In genomic region chr17:31877911-31878702, GRCh38 we compare ENCODE assay signal across 10 cellular contexts. TPM values are rescaled to one million over a fixed set of nuclear protein-coding genes. Genes with fewer than 3 reads are reported as not detected.
A peak's percentile ranks its signal among the peaks of the same experiment; 100 is the strongest.
DNase-seq lines count a peak whose midpoint lies in the region; ATAC-seq and TF ChIP-seq lines count a peak whose summit lies in the region.
"Had no signal": no experiment of that assay in that cellular context is flagged by ENCODE, and none has a peak within 500 bp of the region (broad histone marks: within the 10 kb centered on the region; RNA-seq: fewer than 3 reads in every experiment).

No MANE protein-coding gene starts in this region.

- no peaks in the 10 kb centered on the region for H3K9me1 ChIP-seq in IMR-90 (ENCODE audit: insufficient read depth, low read length)

- WGBS in IMR-90 (ENCODE audit: extremely low coverage in 2 of 2, insufficient read length in 1 of 2), 2 experiments: 100% methylated on average over 1 of the region's 9 CpGs; no CpG with 5 or more reads in 1 of the 2 experiments

- DNase-seq in IMR-90: peak; percentile 49
- peak; percentile 65 for DNase-seq in activated CD8-positive, alpha-beta memory T cell treated with anti-CD3 and anti-CD28 coated beads, Interleukin-2, amount 10 ng/mL, durations not matched to agents 7 days and 5 days
- peak; percentile 69 to 88 for DNase-seq in dermis microvascular lymphatic vessel endothelial cell (ENCODE audit: low read depth in 2 of 2)
- peak; percentile 51 for DNase-seq in stimulated activated CD4-positive, alpha-beta T cell treated with anti-CD3 and anti-CD28 coated beads, Interleukin-1b, Interleukin-23, amount 100 ng/mL, for 48 hours
- no peak for DNase-seq in amniotic stem cell (lab: John Stamatoyannopoulos, UW)
- DNase-seq in NCI-H446 (lab: John Stamatoyannopoulos, UW): no peak
- DNase-seq: OCI-M1 had no signal

- ATAC-seq in IMR-90 (ENCODE audit: low read depth): peak; percentile 59
- ATAC-seq in activated CD8-positive, alpha-beta memory T cell treated with anti-CD3 and anti-CD28 coated beads, Interleukin-2, amount 10 ng/mL, durations not matched to agents 7 days and 5 days: peak; percentile 84
- no peak for ATAC-seq in HG03139 (IDR thresholded peaks at IDR 0.05; ENCODE audit: unreplicated experiment)
- no peak for ATAC-seq in HG03378 (IDR thresholded peaks at IDR 0.05; ENCODE audit: unreplicated experiment)
- ATAC-seq: gastroesophageal sphincter had no signal

- TF ChIP-seq CTCF in IMR-90 (conservative IDR thresholded peaks at IDR 0.05; ENCODE audit: low read depth, low read length): no peak

- H4K8ac ChIP-seq in IMR-90 (ENCODE audit: low read depth in 2 of 2, low read length in 2 of 2): no peak overlapping the region

- CTCF ChIA-PET in IMR-90 (lab: Yijun Ruan, JAX): no interaction called here
- CTCF ChIA-PET in activated CD8-positive, alpha-beta memory T cell treated with anti-CD3 and anti-CD28 coated beads, Interleukin-2, amount 10 ng/mL, durations not matched to agents 7 days and 5 days (lab: Charles Lee): interaction anchor here (0.5 to 1.2 kb wide), 2 partner anchors 16 to 71 kb away, joined by 3 read pairs; no protein-coding TSS in a partner anchor

- H4K5ac ChIP-seq in IMR-90 (ENCODE audit: low read depth, low read length): no peak overlapping the region

- H3K4me1 ChIP-seq in IMR-90 (ENCODE audit: control insufficient read depth, insufficient read depth, low read length): no peaks in the 10 kb centered on the region

- no peak overlapping the region for H2BK20ac ChIP-seq in IMR-90 (ENCODE audit: low read depth, low read length)

- no peaks in the 10 kb centered on the region for H3K27me3 ChIP-seq in IMR-90 (ENCODE audit: control insufficient read depth, insufficient read depth, low read length)
- H3K27me3 ChIP-seq: gastroesophageal sphincter had no signal

- no peak overlapping the region for H3K27ac ChIP-seq in IMR-90 (ENCODE audit: insufficient read depth, low read length)

- H2AK5ac ChIP-seq in IMR-90 (ENCODE audit: low read depth, low read length): no peak overlapping the region

- H3K4me3 ChIP-seq in IMR-90 (ENCODE audit: insufficient read depth, low read depth, low read length): no peak overlapping the region
- H3K4me3 ChIP-seq: gastroesophageal sphincter had no signal

- H3K36me3 Mint-ChIP-seq in activated CD8-positive, alpha-beta memory T cell treated with anti-CD3 and anti-CD28 coated beads, Interleukin-2, amount 10 ng/mL, durations not matched to agents 7 days and 5 days: peaks cover 51% of the 10 kb centered on the region

- no peaks in the 10 kb centered on the region for H3K27me3 Mint-ChIP-seq in activated CD8-positive, alpha-beta memory T cell treated with anti-CD3 and anti-CD28 coated beads, Interleukin-2, amount 10 ng/mL, durations not matched to agents 7 days and 5 days

- TF ChIP-seq RAD21 in IMR-90 (IDR thresholded peaks at IDR 0.05; ENCODE audit: low read length): no peak

- no peaks in the 10 kb centered on the region for H4K20me1 ChIP-seq in IMR-90 (ENCODE audit: insufficient read depth, low read length)

- H3K23ac ChIP-seq in IMR-90 (ENCODE audit: low read depth, low read length): no peak overlapping the region

- no peak overlapping the region for H3K18ac ChIP-seq in IMR-90 (ENCODE audit: low read depth, low read length)

- H2BK5ac ChIP-seq in IMR-90 (ENCODE audit: low read depth, low read length, poor library complexity, severe bottlenecking): no peak overlapping the region

- no peak overlapping the region for H4K91ac ChIP-seq in IMR-90 (ENCODE audit: insufficient read depth, low read depth, low read length)

- no peak overlapping the region for H2BK120ac ChIP-seq in IMR-90 (ENCODE audit: low read depth, low read length)

- H3K9ac ChIP-seq in IMR-90 (ENCODE audit: low read depth, low read length): no peak overlapping the region

- H3K4me1 Mint-ChIP-seq in activated CD8-positive, alpha-beta memory T cell treated with anti-CD3 and anti-CD28 coated beads, Interleukin-2, amount 10 ng/mL, durations not matched to agents 7 days and 5 days: peaks cover 23% of the 10 kb centered on the region

- H3K14ac ChIP-seq in IMR-90 (replicated peaks; ENCODE audit: low read depth, low read length): no peak overlapping the region

- H3K4ac ChIP-seq in IMR-90 (ENCODE audit: low read depth, low read length): no peak overlapping the region

- dilution Hi-C loops in IMR-90 (cut with HindIII; ENCODE audit: low sequenced_read_pairs, unreplicated experiment): no loop called here

- peak overlapping the region; percentile 86 for H3K27ac Mint-ChIP-seq in activated CD8-positive, alpha-beta memory T cell treated with anti-CD3 and anti-CD28 coated beads, Interleukin-2, amount 10 ng/mL, durations not matched to agents 7 days and 5 days

- in situ Hi-C loops in IMR-90 (cut with MboI; ENCODE audit: low sequenced_read_pairs): no loop called here

- H3K4me2 ChIP-seq in IMR-90 (ENCODE audit: low read depth, low read length): no peak overlapping the region

- H3K9me3 Mint-ChIP-seq in activated CD8-positive, alpha-beta memory T cell treated with anti-CD3 and anti-CD28 coated beads, Interleukin-2, amount 10 ng/mL, durations not matched to agents 7 days and 5 days (ENCODE audit: low read depth): no peaks in the 10 kb centered on the region

- peak overlapping the region; percentile 29 for H3K4me3 Mint-ChIP-seq in activated CD8-positive, alpha-beta memory T cell treated with anti-CD3 and anti-CD28 coated beads, Interleukin-2, amount 10 ng/mL, durations not matched to agents 7 days and 5 days

- peaks cover 58% of the 10 kb centered on the region for H3K36me3 ChIP-seq in IMR-90 (ENCODE audit: control insufficient read depth, insufficient read depth, low read length)

- H3K9me3 ChIP-seq in IMR-90 (ENCODE audit: control insufficient read depth, insufficient read depth, low read length): no peaks in the 10 kb centered on the region
- H3K9me3 ChIP-seq: gastroesophageal sphincter had no signal

- H3K79me1 ChIP-seq in IMR-90 (ENCODE audit: low read depth in 1 of 2, low read length in 2 of 2): no peaks in the 10 kb centered on the region

- H2BK15ac ChIP-seq in IMR-90 (ENCODE audit: low read depth, low read length): no peak overlapping the region

- no peak for TF ChIP-seq POLR2A in IMR-90 (IDR thresholded peaks at IDR 0.05; ENCODE audit: low read depth, low read length)

- intact Hi-C loops in IMR-90 (cut with micrococcal nuclease): no loop called here

- H2AK9ac ChIP-seq in IMR-90 (replicated peaks; ENCODE audit: low read depth, low read length, poor library complexity): no peak overlapping the region

- no TSS peak for BruUV-seq in IMR-90 (replicated peaks; lab: Mats Ljungman, UMichigan)

- POLR2A ChIA-PET in IMR-90 (lab: Charles Lee; ENCODE audit: unreplicated experiment): no interaction called here

- no peak overlapping the region for H2AFZ ChIP-seq in IMR-90 (replicated peaks; ENCODE audit: low read length, poor library complexity)

- H3K56ac ChIP-seq in IMR-90 (ENCODE audit: extremely low read depth, insufficient read depth, low read length): no peak overlapping the region

TF ChIP-seq in IMR-90, 13 proteins besides CTCF, POLR2A, EP300 and RAD21:
- no peak for TF ChIP-seq BHLHE40 (IDR thresholded peaks at IDR 0.05; ENCODE audit: low read depth, low read length)
- TF ChIP-seq FOS (IDR thresholded peaks at IDR 0.05; ENCODE audit: low read depth, low read length): no peak
- TF ChIP-seq MXI1 (IDR thresholded peaks at IDR 0.05; ENCODE audit: borderline replicate concordance, low read depth, low read length): no peak
- no peak for TF ChIP-seq ELK1 (IDR thresholded peaks at IDR 0.05; ENCODE audit: borderline replicate concordance, low read depth, low read length)
- no peak for TF ChIP-seq MAZ (IDR thresholded peaks at IDR 0.05; ENCODE audit: borderline replicate concordance, low read depth, low read length)
- no peak for TF ChIP-seq RFX5 (IDR thresholded peaks at IDR 0.05; ENCODE audit: low read depth, low read length)
- TF ChIP-seq RCOR1 (IDR thresholded peaks at IDR 0.05; ENCODE audit: insufficient replicate concordance, low read length): no peak

RNA-seq across cellular contexts. Expression of gene COPRS, which starts 19.1 kb away (rescaled TPM):
- 123 and 141 TPM in 2 replicates for total RNA-seq in IMR-90 (2012; rRNA removed)
- polyA plus RNA-seq in IMR-90 (2012; rRNA removed): 95.3 and 115 TPM in 2 replicates
- polyA plus RNA-seq in IMR-90 (2012; cell fraction: cytosol; rRNA removed): 87.6 and 167 TPM in 2 replicates
- 24.9 and 50.0 TPM in 2 replicates for polyA plus RNA-seq in IMR-90 (2012; cell fraction: nucleus; rRNA removed; ENCODE audit: low replicate concordance)
- total RNA-seq in activated CD8-positive, alpha-beta memory T cell treated with anti-CD3 and anti-CD28 coated beads, Interleukin-2, amount 10 ng/mL, durations not matched to agents 7 days and 5 days: 10 to 100 TPM; 19.5 to 34.1 TPM
- total RNA-seq in dermis microvascular lymphatic vessel endothelial cell: 58.9 and 60.1 TPM in 2 replicates

RNA-seq across cellular contexts. Expression of gene UTP6, which starts 23.4 kb away (rescaled TPM):
- total RNA-seq in IMR-90 (2012; rRNA removed) (29.9 and 53.3 TPM in 2 replicates), dermis microvascular lymphatic vessel endothelial cell (16.9 and 18.7 TPM in 2 replicates)
- 24.4 and 32.4 TPM in 2 replicates for polyA plus RNA-seq in IMR-90 (2012; rRNA removed)
- 2.2 and 4.9 TPM in 2 replicates for polyA plus RNA-seq in IMR-90 (2012; cell fraction: cytosol; rRNA removed)
- 5.3 and 43.5 TPM in 2 replicates for polyA plus RNA-seq in IMR-90 (2012; cell fraction: nucleus; rRNA removed; ENCODE audit: low replicate concordance)
- 100 to 1,000 TPM in 1 of 2 experiments, 10 to 100 TPM in 1; 84.9 to 105 TPM for total RNA-seq in activated CD8-positive, alpha-beta memory T cell treated with anti-CD3 and anti-CD28 coated beads, Interleukin-2, amount 10 ng/mL, durations not matched to agents 7 days and 5 days

RNA-seq across cellular contexts. Expression of gene SUZ12, which starts 58.7 kb away (rescaled TPM):
- total RNA-seq in IMR-90 (2012; rRNA removed) (12.2 and 18.6 TPM in 2 replicates), dermis microvascular lymphatic vessel endothelial cell (15.8 and 16.7 TPM in 2 replicates)
- polyA plus RNA-seq in IMR-90 (2012; rRNA removed): 9.9 and 12.3 TPM in 2 replicates
- 1.4 and 1.9 TPM in 2 replicates for polyA plus RNA-seq in IMR-90 (2012; cell fraction: cytosol; rRNA removed)
- polyA plus RNA-seq in IMR-90 (2012; cell fraction: nucleus; rRNA removed; ENCODE audit: low replicate concordance): 1.4 and 13.4 TPM in 2 replicates
- total RNA-seq in activated CD8-positive, alpha-beta memory T cell treated with anti-CD3 and anti-CD28 coated beads, Interleukin-2, amount 10 ng/mL, durations not matched to agents 7 days and 5 days: 10 to 100 TPM; 70.3 to 80.9 TPM

Comparison
In these comparisons a context has a peak if more than half of its experiments do, and no peak if none do; other contexts are left out.
1. ATAC-seq: peak in IMR-90 (single experiment) and activated CD8-positive, alpha-beta memory T cell treated with anti-CD3 and anti-CD28 coated beads, Interleukin-2, amount 10 ng/mL, durations not matched to agents 7 days and 5 days (single experiment); none in HG03139 (single experiment) and HG03378 (single experiment).
2. DNase-seq: peak in IMR-90 (single experiment), activated CD8-positive, alpha-beta memory T cell treated with anti-CD3 and anti-CD28 coated beads, Interleukin-2, amount 10 ng/mL, durations not matched to agents 7 days and 5 days (single experiment), dermis microvascular lymphatic vessel endothelial cell (2 of 2) and stimulated activated CD4-positive, alpha-beta T cell treated with anti-CD3 and anti-CD28 coated beads, Interleukin-1b, Interleukin-23, amount 100 ng/mL, for 48 hours (single experiment); none in amniotic stem cell (single experiment) and NCI-H446 (0 of 2).